ENCODE assay signal across 8 cellular contexts in genomic region chr16:3157229-3158013, GRCh38. TPM values are rescaled to one million over a fixed set of nuclear protein-coding genes. Genes with fewer than 3 reads are reported as not detected.
DNase-seq lines count a peak whose midpoint lies in the region; ATAC-seq and TF ChIP-seq lines count a peak whose summit lies in the region.

No MANE protein-coding gene starts in this region.

- BruUV-seq in OCI-LY7 (replicated peaks; lab: Mats Ljungman, UMichigan): no TSS peak

- no peak overlapping the region for H3K9ac ChIP-seq in HUES64 (ENCODE audit: low read depth, low read length)

- intact Hi-C loops in OCI-LY7 (cut with micrococcal nuclease; ENCODE audit: unreplicated experiment) (loop anchor here (10.0 kb wide), 3 partner anchors 107 to 467 kb away; partner anchors contain the start of gene CLUAP1), transverse colon (cut with DNase I; ENCODE audit: low total_unique reads) (no loop called here)

- peak overlapping the region; percentile 88 to 95 (median 90) for H3K4me3 Mint-ChIP-seq in CD4-positive, CD25-positive, alpha-beta regulatory T cell
- peak overlapping the region; percentile 93 for H3K4me3 Mint-ChIP-seq in activated T-helper 17 cell treated with anti-CD3 and anti-CD28 coated beads, Interleukin-2, amount 50 U/mL, for 72 hours
- H3K4me3 Mint-ChIP-seq in nephron: peak overlapping the region; percentile 89 to 92 (median 90)

- H3K4me1 Mint-ChIP-seq in CD4-positive, CD25-positive, alpha-beta regulatory T cell: peaks cover 13 to 35% (median 28%) of the 10 kb centered on the region in 4 donors
- peaks cover 14% of the 10 kb centered on the region for H3K4me1 Mint-ChIP-seq in activated T-helper 17 cell treated with anti-CD3 and anti-CD28 coated beads, Interleukin-2, amount 50 U/mL, for 72 hours
- peaks cover 21% of the 10 kb centered on the region for H3K4me1 Mint-ChIP-seq in nephron

- H3K79me2 ChIP-seq in OCI-LY7 (ENCODE audit: insufficient read depth, low read depth, low read length): no peaks in the 10 kb centered on the region

- H3K9me3 ChIP-seq in CD4-positive, CD25-positive, alpha-beta regulatory T cell (ENCODE audit: control insufficient read depth in 2 of 2, low read length in 2 of 2): peaks cover 0 to 8% of the 10 kb centered on the region in 2 experiments
- H3K9me3 ChIP-seq in HUES64 (ENCODE audit: insufficient read depth, low read depth, low read length) (no peaks in the 10 kb centered on the region), OCI-LY7 (ENCODE audit: low read length) (no peaks in the 10 kb centered on the region), transverse colon (no peaks in the 10 kb centered on the region)

- no peaks in the 10 kb centered on the region for H3K36me3 ChIP-seq in CD4-positive, CD25-positive, alpha-beta regulatory T cell (ENCODE audit: control insufficient read depth, insufficient read depth, low read length)
- H3K36me3 ChIP-seq in HUES64 (ENCODE audit: insufficient read depth, low read length) (no peaks in the 10 kb centered on the region), OCI-LY7 (ENCODE audit: insufficient read depth, low read length) (no peaks in the 10 kb centered on the region), transverse colon (no peaks in the 10 kb centered on the region)

- H3K27me3 Mint-ChIP-seq in CD4-positive, CD25-positive, alpha-beta regulatory T cell: peaks cover 28% of the 10 kb centered on the region
- no peaks in the 10 kb centered on the region for H3K27me3 Mint-ChIP-seq in activated T-helper 17 cell treated with anti-CD3 and anti-CD28 coated beads, Interleukin-2, amount 50 U/mL, for 72 hours
- peaks cover 39% of the 10 kb centered on the region for H3K27me3 Mint-ChIP-seq in nephron (ENCODE audit: low read depth)

- H3K4me2 ChIP-seq in OCI-LY7 (ENCODE audit: low read length): peak overlapping the region; percentile 94

- H3K4me3 ChIP-seq in CD4-positive, CD25-positive, alpha-beta regulatory T cell (ENCODE audit: low read depth, low read length): peak overlapping the region; percentile 59
- H3K4me3 ChIP-seq in HUES64 (ENCODE audit: low read length) (peak overlapping the region; percentile 87), OCI-LY7 (ENCODE audit: low read depth, low read length, poor library complexity, severe bottlenecking) (peak overlapping the region; percentile 80), transverse colon (peak overlapping the region; percentile 50 to 94 (median 89))

- peaks cover 4% of the 10 kb centered on the region for H3K27me3 ChIP-seq in CD4-positive, CD25-positive, alpha-beta regulatory T cell (ENCODE audit: control insufficient read depth, insufficient read depth, low read length)
- H3K27me3 ChIP-seq in HUES64 (ENCODE audit: insufficient read depth, low read length) (peaks cover 10% of the 10 kb centered on the region), transverse colon (no peaks in the 10 kb centered on the region)

- peak overlapping the region; percentile 67 for H3K27ac ChIP-seq in CD4-positive, CD25-positive, alpha-beta regulatory T cell (ENCODE audit: insufficient read depth, low read length, poor library complexity, severe bottlenecking)
- no peak overlapping the region for H3K27ac ChIP-seq in HUES64 (ENCODE audit: low read depth, low read length)
- no peak overlapping the region for H3K27ac ChIP-seq in OCI-LY7 (ENCODE audit: low read depth, low read length, poor library complexity, severe bottlenecking)
- H3K27ac ChIP-seq in transverse colon: peak overlapping the region; percentile 88 to 93 (median 90)

- peak overlapping the region; percentile 76 to 93 (median 87) for H3K27ac Mint-ChIP-seq in CD4-positive, CD25-positive, alpha-beta regulatory T cell
- peak overlapping the region; percentile 88 for H3K27ac Mint-ChIP-seq in activated T-helper 17 cell treated with anti-CD3 and anti-CD28 coated beads, Interleukin-2, amount 50 U/mL, for 72 hours
- H3K27ac Mint-ChIP-seq in nephron: peak overlapping the region in 1 of 3 experiments; percentile 53

- peak in 1 of 2 donors; percentile 6 for ATAC-seq in CD4-positive, CD25-positive, alpha-beta regulatory T cell (ENCODE audit: low read depth in 2 of 2)
- no peak for ATAC-seq in activated T-helper 17 cell treated with anti-CD3 and anti-CD28 coated beads, Interleukin-2, amount 50 U/mL, for 72 hours (replicated peaks)
- no peak for ATAC-seq in HG02973 (IDR thresholded peaks at IDR 0.05; ENCODE audit: unreplicated experiment)

- no peaks in the 10 kb centered on the region for H4K20me1 ChIP-seq in OCI-LY7 (ENCODE audit: insufficient read depth, low read length)

- H3K4me1 ChIP-seq in CD4-positive, CD25-positive, alpha-beta regulatory T cell (ENCODE audit: control insufficient read depth, insufficient read depth, low read length, poor library complexity, severe bottlenecking): peaks cover 30% of the 10 kb centered on the region
- H3K4me1 ChIP-seq in HUES64 (ENCODE audit: insufficient read depth, low read length) (no peaks in the 10 kb centered on the region), OCI-LY7 (ENCODE audit: insufficient read depth, low read length, poor library complexity, severe bottlenecking) (peaks cover 22% of the 10 kb centered on the region), transverse colon (peaks cover 0 to 25% (median 17%) of the 10 kb centered on the region in 4 donors)

- H2AFZ ChIP-seq in OCI-LY7 (ENCODE audit: low read length): no peak overlapping the region

- POLR2A ChIA-PET in OCI-LY7 (lab: Charles Lee): interaction anchor here (1.1 kb wide), 1 partner anchor 23 kb away, joined by 4 read pairs; the partner anchor contains the start of gene ZNF213

- no peak for TF ChIP-seq POLR2A in transverse colon (IDR thresholded peaks at IDR 0.05)

- in situ Hi-C loops in transverse colon (cut with MboI; ENCODE audit: low pct_ligation_motif_present in 1 of 4, low pct_unique_long_range_greater_than_20kb in 1 of 4, low sequenced_read_pairs in 3 of 4): no loop called here

- no peaks in the 10 kb centered on the region for H3K9me2 ChIP-seq in OCI-LY7 (ENCODE audit: insufficient read depth, low read length)

- CTCF ChIA-PET in OCI-LY7 (lab: Charles Lee; ENCODE audit: unreplicated experiment): interaction anchor here (0.6 kb wide), 1 partner anchor 28 kb away, joined by 3 read pairs; no protein-coding TSS in a partner anchor

- TF ChIP-seq EP300 in transverse colon (IDR thresholded peaks at IDR 0.05; ENCODE audit: low read depth): no peak

- H3K9me3 Mint-ChIP-seq in CD4-positive, CD25-positive, alpha-beta regulatory T cell: peaks cover 0 to 20% (median 5%) of the 10 kb centered on the region in 7 donors
- peaks cover 3% of the 10 kb centered on the region for H3K9me3 Mint-ChIP-seq in activated T-helper 17 cell treated with anti-CD3 and anti-CD28 coated beads, Interleukin-2, amount 50 U/mL, for 72 hours
- peaks cover 7% of the 10 kb centered on the region for H3K9me3 Mint-ChIP-seq in nephron

- no peak for TF ChIP-seq CTCF in OCI-LY7 (conservative IDR thresholded peaks at IDR 0.05; ENCODE audit: low read length)
- TF ChIP-seq CTCF in nephron (IDR thresholded peaks at IDR 0.05; ENCODE audit: unreplicated experiment in 3 of 3): no peak
- TF ChIP-seq CTCF in transverse colon (IDR thresholded peaks at IDR 0.05): no peak

- peaks cover 3% of the 10 kb centered on the region for H3K36me3 Mint-ChIP-seq in CD4-positive, CD25-positive, alpha-beta regulatory T cell
- peaks cover 18% of the 10 kb centered on the region for H3K36me3 Mint-ChIP-seq in activated T-helper 17 cell treated with anti-CD3 and anti-CD28 coated beads, Interleukin-2, amount 50 U/mL, for 72 hours (ENCODE audit: low read depth)
- no peaks in the 10 kb centered on the region for H3K36me3 Mint-ChIP-seq in nephron (ENCODE audit: low read depth)

- WGBS in HUES64: 1% methylated on average over 57 of the region's 58 CpGs
- 1% methylated on average over 36 of the region's 58 CpGs; no CpG with 5 or more reads in 1 of the 2 donors for WGBS in transverse colon (ENCODE audit: low coverage in 1 of 2), 2 donors

- DNase-seq in CD4-positive, CD25-positive, alpha-beta regulatory T cell: peak in 2 of 3 donors; percentile 59 to 62
- DNase-seq in OCI-LY7 (ENCODE audit: low spot score): peak; percentile 21
- DNase-seq in fibroblast of peridontal ligament (ENCODE audit: extremely low read depth): peak; percentile 95
- DNase-seq in transverse colon: peak; percentile 77

RNA-seq across cellular contexts. Expression of gene ZNF213, which starts 22.6 kb away (rescaled TPM):
- total RNA-seq in CD4-positive, CD25-positive, alpha-beta regulatory T cell: 3.8 TPM
- polyA plus RNA-seq in CD4-positive, CD25-positive, alpha-beta regulatory T cell: 1 to 10 TPM; 1.9 to 2.3 (median 2.1) TPM
- 5.7 TPM for polyA plus RNA-seq in HUES64 (2013, experiment 1 of 2)
- 7.3 TPM for polyA plus RNA-seq in HUES64 (2013, experiment 2 of 2)
- 3.4 and 4.8 TPM in 2 replicates for total RNA-seq in OCI-LY7 (2014; rRNA removed; shearing (Covaris generic))
- 8.5 and 9.1 TPM in 2 replicates for total RNA-seq in OCI-LY7 (2022)
- 1 to 10 TPM; 6.4 to 8.6 TPM for total RNA-seq in activated T-helper 17 cell treated with anti-CD3 and anti-CD28 coated beads, Interleukin-2, amount 50 U/mL, for 72 hours
- total RNA-seq in transverse colon: 10 to 100 TPM; 12.1 to 64.3 (median 16.1) TPM

RNA-seq across cellular contexts. Expression of gene OR1F1, which starts 30.6 kb away (rescaled TPM):
- total RNA-seq in CD4-positive, CD25-positive, alpha-beta regulatory T cell: not detected
- polyA plus RNA-seq in CD4-positive, CD25-positive, alpha-beta regulatory T cell: under 1 TPM in 3 of 4 donors, not detected in 1; 0.20 to 0.70 (median 0.61) TPM
- polyA plus RNA-seq in HUES64 (2013, experiment 1 of 2): not detected
- polyA plus RNA-seq in HUES64 (2013, experiment 2 of 2): not detected
- not detected in 2 replicates for total RNA-seq in OCI-LY7 (2014; rRNA removed; shearing (Covaris generic))
- total RNA-seq in OCI-LY7 (2022): not detected in 2 replicates
- under 1 TPM in 1 of 2 donors, not detected in 1; 0.37 TPM for total RNA-seq in activated T-helper 17 cell treated with anti-CD3 and anti-CD28 coated beads, Interleukin-2, amount 50 U/mL, for 72 hours
- not detected for total RNA-seq in transverse colon

RNA-seq across cellular contexts. Expression of gene ZNF205, which starts 45.0 kb away (rescaled TPM):
- not detected for total RNA-seq in CD4-positive, CD25-positive, alpha-beta regulatory T cell
- not detected for polyA plus RNA-seq in CD4-positive, CD25-positive, alpha-beta regulatory T cell
- 13.1 TPM for polyA plus RNA-seq in HUES64 (2013, experiment 1 of 2)
- polyA plus RNA-seq in HUES64 (2013, experiment 2 of 2): 13.6 TPM
- 0.67 and 1.2 TPM in 2 replicates for total RNA-seq in OCI-LY7 (2014; rRNA removed; shearing (Covaris generic))
- total RNA-seq in OCI-LY7 (2022) (0.30 TPM in 1 of 2 replicates, not detected in the other), transverse colon (10 to 100 TPM in 3 of 4 donors, 1 to 10 TPM in 1; 5.2 to 16.3 (median 15.5) TPM)
- not detected for total RNA-seq in activated T-helper 17 cell treated with anti-CD3 and anti-CD28 coated beads, Interleukin-2, amount 50 U/mL, for 72 hours

RNA-seq across cellular contexts. Expression of gene ZSCAN10, which starts 58.3 kb away (rescaled TPM):
- 0.81 TPM for total RNA-seq in CD4-positive, CD25-positive, alpha-beta regulatory T cell
- not detected for polyA plus RNA-seq in CD4-positive, CD25-positive, alpha-beta regulatory T cell
- 111 TPM for polyA plus RNA-seq in HUES64 (2013, experiment 1 of 2)
- polyA plus RNA-seq in HUES64 (2013, experiment 2 of 2): 95.7 TPM
- total RNA-seq in OCI-LY7 (2014; rRNA removed; shearing (Covaris generic)): 0.09 TPM in 1 of 2 replicates, not detected in the other
- total RNA-seq in OCI-LY7 (2022): 0.49 and 0.72 TPM in 2 replicates
- under 1 TPM; 0.34 to 0.45 TPM for total RNA-seq in activated T-helper 17 cell treated with anti-CD3 and anti-CD28 coated beads, Interleukin-2, amount 50 U/mL, for 72 hours
- not detected for total RNA-seq in transverse colon

Comparison
In these comparisons a context has a peak if more than half of its experiments do, and no peak if none do; other contexts are left out.
1. DNase-seq: peak in every context shown above with its lines; median percentile 95 in fibroblast of peridontal ligament; 77 in transverse colon; 60 in CD4-positive, CD25-positive, alpha-beta regulatory T cell; 21 in OCI-LY7.
2. H3K27ac ChIP-seq: peak in CD4-positive, CD25-positive, alpha-beta regulatory T cell (single experiment) and transverse colon (4 of 4); none in HUES64 (single experiment) and OCI-LY7 (single experiment).
3. Peak in every context shown above with its lines, with median percentiles within 50 percentile points of each other: H3K4me3 ChIP-seq and H3K4me3 Mint-ChIP-seq.